ENCODE assay signal across 18 cellular contexts in the genomic region with DNA sequence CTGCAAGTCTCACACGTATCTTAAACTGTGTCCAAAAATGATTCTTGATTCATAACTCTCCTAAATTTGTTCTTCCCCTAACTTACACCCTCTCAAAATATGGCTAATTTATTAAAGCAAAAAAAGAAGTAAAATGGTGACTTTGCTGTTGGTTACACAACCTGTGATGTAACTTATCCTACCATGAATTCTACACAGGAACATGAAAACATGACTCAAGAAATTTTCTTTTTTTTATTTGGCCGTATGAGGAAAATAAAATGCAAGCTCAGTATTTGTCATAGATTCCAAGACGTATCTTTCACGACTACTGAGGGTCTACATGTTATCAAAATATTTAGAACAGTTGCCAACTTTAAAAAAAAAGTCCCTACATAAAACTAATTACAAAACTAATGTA. TPM values are rescaled to one million over a fixed set of nuclear protein-coding genes. Genes with fewer than 3 reads are reported as not detected.
"Had no signal": no experiment of that assay in that cellular context is flagged by ENCODE, and none has a peak within 500 bp of the region (broad histone marks: within the 10 kb centered on the region; RNA-seq: fewer than 3 reads in every experiment).

No MANE protein-coding gene starts in this region.

- H3K36me3 ChIP-seq: sigmoid colon, vagina, WERI-Rb-1 had no signal

- ATAC-seq: activated CD4-positive, alpha-beta T cell treated with anti-CD3 and anti-CD28 coated beads for 36 hours; activated naive CD8-positive, alpha-beta T cell treated with anti-CD3 and anti-CD28 coated beads, Interleukin-2, amount 50 U/mL, for 24 hours; stimulated activated naive CD8-positive, alpha-beta T cell treated with anti-CD3 and anti-CD28 coated beads, Interleukin-15, amount 100 ng/mL, for 72 hours had no signal

- DNase-seq: activated CD4-positive, alpha-beta memory T cell treated with anti-CD3 and anti-CD28 coated beads, Interleukin-2, amount 10 ng/mL, durations not matched to agents 7 days and 5 days; activated CD4-positive, alpha-beta T cell treated with anti-CD3 and anti-CD28 coated beads for 36 hours; activated naive CD4-positive, alpha-beta T cell treated with Interleukin-2 at 50 U/mL for 16 hours; activated naive CD8-positive, alpha-beta T cell treated with anti-CD3 and anti-CD28 coated beads, Interleukin-2, amount 50 U/mL, for 24 hours; central memory CD4-positive, alpha-beta T cell; effector memory CD4-positive, alpha-beta T cell; glutamatergic neuron; immature natural killer cell; left cardiac atrium; midbrain; posterior cingulate gyrus; sigmoid colon; stimulated activated CD4-positive, alpha-beta T cell treated with anti-CD3 and anti-CD28 coated beads, Interleukin-4, amount 100 ng/mL, for 1 hour; stimulated activated naive CD8-positive, alpha-beta T cell treated with anti-CD3 and anti-CD28 coated beads, Interleukin-15, amount 100 ng/mL, for 72 hours; T-helper 1 cell; WERI-Rb-1 had no signal

- H3K4me3 ChIP-seq: lung, sigmoid colon, vagina had no signal

- H3K27me3 ChIP-seq: sigmoid colon, vagina had no signal

- H3K9me3 ChIP-seq: sigmoid colon, vagina had no signal

- H3K27ac ChIP-seq: vagina, WERI-Rb-1 had no signal

RNA-seq across cellular contexts. Expression of a gene that starts 9.2 kb away (rescaled TPM):
- polyA plus RNA-seq: immature natural killer cell had no signal
